29 cellular contexts compared by ENCODE assay signal in the genomic region with DNA sequence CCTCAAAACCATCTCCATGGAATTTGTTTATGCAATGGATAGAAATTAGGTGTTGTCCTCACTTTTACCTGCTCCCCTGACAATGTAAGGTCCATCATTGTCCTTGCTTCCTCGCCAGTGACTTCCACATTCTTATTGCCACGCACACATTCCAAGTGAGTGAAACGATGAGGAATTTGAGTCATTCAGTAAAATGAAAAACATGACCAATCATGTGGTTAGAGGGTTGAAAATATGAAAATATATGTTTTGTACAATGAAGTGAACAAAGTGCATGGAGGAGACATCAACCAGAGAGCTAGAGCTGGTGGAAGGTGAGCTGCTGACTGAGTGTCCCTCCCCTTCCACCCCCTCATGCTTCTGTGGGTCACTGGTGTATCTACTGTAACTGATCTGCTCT.
DNase-seq lines count a peak whose midpoint lies in the region; ATAC-seq, FAIRE-seq and TF ChIP-seq lines count a peak whose summit lies in the region.
"Had no signal": no experiment of that assay in that cellular context is flagged by ENCODE, and none has a peak within 500 bp of the region (broad histone marks: within the 10 kb centered on the region; RNA-seq: fewer than 3 reads in every experiment).

No MANE protein-coding gene starts in this region.

- H3K9me3 Mint-ChIP-seq in astrocyte (ENCODE audit: unreplicated experiment): no peaks in the 10 kb centered on the region
- H3K9me3 Mint-ChIP-seq: stimulated activated naive CD8-positive, alpha-beta T cell treated with anti-CD3 and anti-CD28 coated beads, Interleukin-15, Interleukin-2, amounts not matched to agents 100 ng/mL and 50 ng/mL, for 24 hours; T-cell had no signal

- no peak overlapping the region for H3K4me3 Mint-ChIP-seq in astrocyte (ENCODE audit: unreplicated experiment)
- H3K4me3 Mint-ChIP-seq: activated CD4-positive, alpha-beta T cell treated with anti-CD3 and anti-CD28 coated beads for 36 hours; activated naive CD4-positive, alpha-beta T cell treated with anti-CD3 and anti-CD28 coated beads, Interleukin-2, amount 50 U/mL, for 24 hours; naive thymus-derived CD8-positive, alpha-beta T cell; stimulated activated naive CD8-positive, alpha-beta T cell treated with anti-CD3 and anti-CD28 coated beads, Interleukin-15, Interleukin-2, amounts not matched to agents 100 ng/mL and 50 ng/mL, for 24 hours; T-cell had no signal

- H3K27ac Mint-ChIP-seq in astrocyte (ENCODE audit: unreplicated experiment): peak overlapping the region; percentile 14
- H3K27ac Mint-ChIP-seq: activated CD4-positive, alpha-beta T cell treated with anti-CD3 and anti-CD28 coated beads for 36 hours; activated naive CD4-positive, alpha-beta T cell treated with anti-CD3 and anti-CD28 coated beads, Interleukin-2, amount 50 U/mL, for 24 hours; naive thymus-derived CD8-positive, alpha-beta T cell; stimulated activated naive CD8-positive, alpha-beta T cell treated with anti-CD3 and anti-CD28 coated beads, Interleukin-15, Interleukin-2, amounts not matched to agents 100 ng/mL and 50 ng/mL, for 24 hours; T-cell had no signal

- peaks cover 9% of the 10 kb centered on the region for H3K4me1 Mint-ChIP-seq in astrocyte (ENCODE audit: low read depth, unreplicated experiment)
- H3K4me1 Mint-ChIP-seq: activated CD4-positive, alpha-beta T cell treated with anti-CD3 and anti-CD28 coated beads for 36 hours; activated naive CD4-positive, alpha-beta T cell treated with anti-CD3 and anti-CD28 coated beads, Interleukin-2, amount 50 U/mL, for 24 hours; naive thymus-derived CD8-positive, alpha-beta T cell; T-cell had no signal

- FAIRE-seq in astrocyte (lab: Jason Lieb, UNC): no peak
- FAIRE-seq in GM12891 (lab: Jason Lieb, UNC): no peak
- FAIRE-seq in pancreas (lab: Jason Lieb, UNC): no peak
- FAIRE-seq: A204.1, GM18507 had no signal

- TF ChIP-seq POLR2A in uterus (IDR thresholded peaks at IDR 0.05) (no peak), GM12891 (IDR thresholded peaks at IDR 0.05; ENCODE audit: low read depth, low read length) (no peak)

- H3K4me3 ChIP-seq in astrocyte (ENCODE audit: insufficient read depth, low read depth, low read length): no peak overlapping the region
- no peak overlapping the region for H3K4me3 ChIP-seq in uterus
- no peak overlapping the region for H3K4me3 ChIP-seq in pancreas
- H3K4me3 ChIP-seq: BLaER1 treated with 17β-estradiol and CSF1 and Interleukin-3, amounts not matched to agents 10 nM and 100 nM; esophagus muscularis mucosa; right atrium auricular region had no signal

- peaks cover 23% of the 10 kb centered on the region for H3K27me3 Mint-ChIP-seq in astrocyte (ENCODE audit: low read depth, unreplicated experiment)

- H3K9me3 ChIP-seq in astrocyte (ENCODE audit: insufficient read depth, low read depth, low read length): no peaks in the 10 kb centered on the region
- H3K9me3 ChIP-seq in uterus: no peaks in the 10 kb centered on the region
- H3K9me3 ChIP-seq in pancreas: no peaks in the 10 kb centered on the region
- H3K9me3 ChIP-seq: esophagus muscularis mucosa, right atrium auricular region had no signal

- H2AFZ ChIP-seq in astrocyte (ENCODE audit: low read depth, low read length): no peak overlapping the region

- intact Hi-C loops in uterus (cut with DNase I; ENCODE audit: low total_unique reads) (no loop called here), pancreas (cut with DNase I) (no loop called here)

- peak overlapping the region; percentile 45 for H3K4me2 ChIP-seq in astrocyte (ENCODE audit: low read length)
- H3K4me2 ChIP-seq: BLaER1 treated with 17β-estradiol and CSF1 and Interleukin-3, amounts not matched to agents 10 nM and 100 nM had no signal

- TF ChIP-seq CTCF in astrocyte (IDR thresholded peaks at IDR 0.05; ENCODE audit: insufficient read depth, low read depth, low read length) (no peak), uterus (IDR thresholded peaks at IDR 0.05) (no peak), pancreas (IDR thresholded peaks at IDR 0.05) (no peak)

- H3K4me1 ChIP-seq in astrocyte (ENCODE audit: insufficient read depth, low read length) (peaks cover 14% of the 10 kb centered on the region), uterus (peaks cover 0 to under 1% of the 10 kb centered on the region in 2 donors), pancreas (no peaks in the 10 kb centered on the region)
- H3K4me1 ChIP-seq: right atrium auricular region had no signal

- H3K36me3 Mint-ChIP-seq in astrocyte (ENCODE audit: low read depth, unreplicated experiment): no peaks in the 10 kb centered on the region
- H3K36me3 Mint-ChIP-seq: activated naive CD4-positive, alpha-beta T cell treated with anti-CD3 and anti-CD28 coated beads, Interleukin-2, amount 50 U/mL, for 24 hours; naive thymus-derived CD8-positive, alpha-beta T cell; T-cell had no signal

- WGBS in pancreas, 2 donors: 60 to 61% methylated on average over 3 of the region's 3 CpGs

- no peaks in the 10 kb centered on the region for H4K20me1 ChIP-seq in astrocyte (ENCODE audit: insufficient read depth, low read length)
- H4K20me1 ChIP-seq: BLaER1 treated with 17β-estradiol and CSF1 and Interleukin-3, amounts not matched to agents 10 nM and 100 nM had no signal

- no peak overlapping the region for H3K9ac ChIP-seq in astrocyte (ENCODE audit: low read length)
- H3K9ac ChIP-seq: BLaER1 treated with 17β-estradiol and CSF1 and Interleukin-3, amounts not matched to agents 10 nM and 100 nM had no signal

- H3K79me2 ChIP-seq in astrocyte (ENCODE audit: insufficient read depth, low read length): no peaks in the 10 kb centered on the region

- no peaks in the 10 kb centered on the region for H3K36me3 ChIP-seq in astrocyte (ENCODE audit: insufficient read depth, low read length)
- H3K36me3 ChIP-seq in uterus: no peaks in the 10 kb centered on the region
- no peaks in the 10 kb centered on the region for H3K36me3 ChIP-seq in pancreas
- H3K36me3 ChIP-seq: BLaER1 treated with 17β-estradiol and CSF1 and Interleukin-3, amounts not matched to agents 10 nM and 100 nM; esophagus muscularis mucosa; right atrium auricular region had no signal

- DNase-seq in A172 (ENCODE audit: low spot score) (peak; percentile 32), HT1080 (ENCODE audit: low read depth) (peak; percentile 20), astrocyte (ENCODE audit: low read depth) (peak; percentile 32), glomerular visceral epithelial cell (ENCODE audit: extremely low spot score) (peak; percentile 71), GOT3 (lab: John Stamatoyannopoulos, UW) (no peak), uterus (no peak), GM12891 (ENCODE audit: insufficient read length, low spot score) (no peak), pancreas (no peak)
- DNase-seq: activated CD4-positive, alpha-beta T cell treated with anti-CD3 and anti-CD28 coated beads for 36 hours; Calu3; effector CD8-positive, alpha-beta T cell; Kasumi-1; naive thymus-derived CD8-positive, alpha-beta T cell; NCI-H1092; NCI-H1930; NCI-H226; NCI-H774; SHP77 treated with DMSO at 0.1 percent for 48 hours; stimulated activated CD4-positive, alpha-beta T cell treated with anti-CD3 and anti-CD28 coated beads, Interleukin-12 subunit alpha, Interleukin-12 subunit beta, amount 100 ng/mL, for 4 hours; stimulated activated CD4-positive, alpha-beta T cell treated with anti-CD3 and anti-CD28 coated beads, Interleukin-4, amount 100 ng/mL, for 4 hours; T-cell had no signal

- H3K27me3 ChIP-seq in astrocyte (ENCODE audit: insufficient read depth, low read length) (peaks cover 3% of the 10 kb centered on the region), uterus (no peaks in the 10 kb centered on the region), pancreas (no peaks in the 10 kb centered on the region)
- H3K27me3 ChIP-seq: BLaER1 treated with 17β-estradiol and CSF1 and Interleukin-3, amounts not matched to agents 10 nM and 100 nM; right atrium auricular region had no signal

- no peak for ATAC-seq in pancreas
- ATAC-seq: activated CD4-positive, alpha-beta T cell treated with anti-CD3 and anti-CD28 coated beads for 36 hours; HCT116; naive thymus-derived CD8-positive, alpha-beta T cell; T-cell had no signal

- H3K27ac ChIP-seq in astrocyte (ENCODE audit: low read depth, low read length): peak overlapping the region; percentile 12
- no peak overlapping the region for H3K27ac ChIP-seq in uterus
- no peak overlapping the region for H3K27ac ChIP-seq in pancreas
- H3K27ac ChIP-seq: BLaER1 treated with 17β-estradiol and CSF1 and Interleukin-3, amounts not matched to agents 10 nM and 100 nM; esophagus muscularis mucosa; right atrium auricular region had no signal

TF ChIP-seq in GM12891, 5 proteins besides CTCF, POLR2A, EP300 and RAD21:
- TF ChIP-seq PAX5 (IDR thresholded peaks at IDR 0.05; ENCODE audit: insufficient read depth, low read length, severe bottlenecking): no peak
- no peak for TF ChIP-seq POU2F2 (IDR thresholded peaks at IDR 0.05; ENCODE audit: low read depth, low read length)
- TF ChIP-seq SPI1 (IDR thresholded peaks at IDR 0.05; ENCODE audit: low read depth, low read length): no peak
- no peak for TF ChIP-seq TAF1 (IDR thresholded peaks at IDR 0.05; ENCODE audit: low read depth, low read length)
- no peak for TF ChIP-seq POLR2AphosphoS5 (IDR thresholded peaks at IDR 0.05; ENCODE audit: low read depth, low read length)

Comparison
In these comparisons a context has a peak if more than half of its experiments do, and no peak if none do; other contexts are left out.
1. DNase-seq: peak in A172 (single experiment), HT1080 (single experiment), astrocyte (single experiment) and glomerular visceral epithelial cell (single experiment); none in GOT3 (single experiment), uterus (0 of 2), GM12891 (single experiment) and pancreas (0 of 6).